8 cellular contexts compared by ENCODE assay signal in the genomic region with DNA sequence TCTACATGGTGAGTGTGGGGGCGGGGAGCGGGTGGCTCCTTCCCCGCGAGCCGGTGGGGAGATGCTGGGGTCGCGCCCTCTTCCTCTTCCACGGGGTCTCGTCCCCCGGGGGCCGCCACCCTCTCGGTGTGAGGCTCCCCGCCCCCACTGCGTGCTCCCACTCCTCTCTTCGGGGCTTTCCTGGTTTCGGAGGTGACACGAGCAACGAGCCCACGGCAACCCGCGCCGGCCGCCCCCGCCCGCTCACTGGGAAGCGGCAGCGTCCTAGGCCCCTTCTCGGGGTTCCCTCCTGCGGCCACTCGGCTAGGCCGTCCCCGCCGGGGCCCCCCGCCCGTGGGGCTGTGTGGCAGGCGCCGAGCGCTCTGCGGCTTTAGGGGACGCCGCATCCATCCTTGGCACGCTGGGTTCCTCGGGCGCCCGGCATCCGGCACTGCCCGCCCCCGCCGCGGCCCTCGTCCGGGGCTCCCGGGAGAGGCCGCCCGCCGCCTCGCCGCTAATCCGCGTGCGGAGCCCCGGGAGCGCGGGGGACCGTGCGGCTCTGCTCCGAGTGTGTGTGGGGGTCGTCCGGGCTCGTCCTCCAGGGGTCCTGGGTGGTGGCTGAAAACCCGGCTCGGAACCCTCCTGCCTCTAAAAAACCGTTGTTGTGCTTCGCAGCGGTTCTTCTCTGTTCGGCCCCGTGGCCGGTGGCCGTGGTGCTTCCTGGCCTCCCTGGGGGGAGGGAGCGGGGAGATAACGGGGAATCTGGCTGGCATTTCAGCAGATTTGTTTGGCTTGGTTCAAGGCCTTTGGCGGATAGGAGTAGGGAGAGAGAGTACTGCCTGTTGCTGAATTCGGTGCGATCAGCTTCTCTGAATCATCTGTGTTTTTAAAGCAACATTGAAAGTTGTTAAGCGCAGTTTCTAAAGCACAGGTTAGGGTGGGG. TPM values are rescaled to one million over a fixed set of nuclear protein-coding genes. Genes with fewer than 3 reads are reported as not detected.
DNase-seq lines count a peak whose midpoint lies in the region; ATAC-seq and TF ChIP-seq lines count a peak whose summit lies in the region.

No MANE protein-coding gene starts in this region.

- DNase-seq in CD4-positive, alpha-beta T cell: peak; percentile 21 to 66 (median 48)
- DNase-seq in HK-2 (ENCODE audit: unreplicated experiment): peak; percentile 50
- peak in 27 of 34 experiments; percentile 20 to 67 (median 40) for DNase-seq in T-cell
- peak; percentile 69 for DNase-seq in right atrium auricular region (ENCODE audit: low spot score)
- peak; percentile 32 to 88 (median 44) for DNase-seq in posterior cingulate gyrus
- no peak for DNase-seq in NCI-H510A (lab: John Stamatoyannopoulos, UW)

- no peaks in the 10 kb centered on the region for H3K36me3 ChIP-seq in right atrium auricular region

- peak overlapping the region; percentile 93 for H3K4me3 Mint-ChIP-seq in CD4-positive, alpha-beta T cell
- H3K4me3 Mint-ChIP-seq in T-cell: peak overlapping the region; percentile 93 to 94 (median 94)

- peak overlapping the region; percentile 85 for H3K27ac ChIP-seq in CD4-positive, alpha-beta T cell (ENCODE audit: low read depth, low read length)
- H3K27ac ChIP-seq in angular gyrus (ENCODE audit: low read depth, low read length) (peak overlapping the region; percentile 80), right atrium auricular region (peak overlapping the region; percentile 94 to 96)

- intact Hi-C loops in CD4-positive, alpha-beta T cell (cut with DNase I, micrococcal nuclease): loop anchor here (1.0 to 5.0 kb wide), 9 partner anchors 15 to 266 kb away; partner anchors contain the start of gene TTC9 (in 1 of the 2)
- intact Hi-C loops in posterior cingulate gyrus (cut with DNase I): loop anchor here (1.0 to 5.0 kb wide), 3 partner anchors 49 to 86 kb away; no protein-coding TSS in a partner anchor

- POLR2A ChIA-PET in CD4-positive, alpha-beta T cell (lab: Charles Lee): interaction anchor here (0.5 to 6.2 kb wide), 30 partner anchors 11 to 267 kb away, joined by 3 to 80 read pairs (median 8); partner anchors contain the start of genes MAP3K9 and TTC9
- POLR2A ChIA-PET in T-cell (lab: Charles Lee): interaction anchor here in 1 of 2 donors (1.0 kb wide), 1 partner anchor 309 kb away, joined by 4 read pairs; no protein-coding TSS in a partner anchor

- no peaks in the 10 kb centered on the region for H3K27me3 ChIP-seq in CD4-positive, alpha-beta T cell (ENCODE audit: control insufficient read depth, insufficient read depth, low read length)
- no peaks in the 10 kb centered on the region for H3K27me3 ChIP-seq in right atrium auricular region

- peaks cover 79% of the 10 kb centered on the region for H3K4me1 Mint-ChIP-seq in CD4-positive, alpha-beta T cell (ENCODE audit: low read depth)
- H3K4me1 Mint-ChIP-seq in T-cell: peaks cover 61 to 76% (median 73%) of the 10 kb centered on the region in 3 donors

- H3K27ac Mint-ChIP-seq in CD4-positive, alpha-beta T cell: peak overlapping the region; percentile 92
- peak overlapping the region; percentile 92 to 94 for H3K27ac Mint-ChIP-seq in T-cell

- ATAC-seq in CD4-positive, alpha-beta T cell (ENCODE audit: poor library complexity): peak; percentile 13
- peak; percentile 12 for ATAC-seq in GM19463 (IDR thresholded peaks at IDR 0.05; ENCODE audit: unreplicated experiment)
- peak; percentile 28 to 53 (median 44) for ATAC-seq in T-cell (replicated peaks in 1 of 4)

- H3K9me3 Mint-ChIP-seq in CD4-positive, alpha-beta T cell: no peaks in the 10 kb centered on the region
- H3K9me3 Mint-ChIP-seq in T-cell: no peaks in the 10 kb centered on the region

- H3K4me3 ChIP-seq in right atrium auricular region: peak overlapping the region; percentile 92 to 93

- H3K4me1 ChIP-seq in right atrium auricular region: peaks cover 0 to 62% of the 10 kb centered on the region in 2 donors

- TF ChIP-seq CTCF in CD4-positive, alpha-beta T cell (IDR thresholded peaks at IDR 0.05): no peak
- TF ChIP-seq CTCF in right atrium auricular region (IDR thresholded peaks at IDR 0.05): peak in 1 of 2 donors; percentile 5

- no peaks in the 10 kb centered on the region for H3K27me3 Mint-ChIP-seq in CD4-positive, alpha-beta T cell
- no peaks in the 10 kb centered on the region for H3K27me3 Mint-ChIP-seq in T-cell

- H3K36me3 Mint-ChIP-seq in CD4-positive, alpha-beta T cell (ENCODE audit: low read depth): peaks cover 10% of the 10 kb centered on the region
- no peaks in the 10 kb centered on the region for H3K36me3 Mint-ChIP-seq in T-cell

- CTCF ChIA-PET in CD4-positive, alpha-beta T cell (lab: Charles Lee): interaction anchor here (0.5 to 7.3 kb wide), 30 partner anchors 9 to 104 kb away, joined by 3 to 147 read pairs (median 10); no protein-coding TSS in a partner anchor
- CTCF ChIA-PET in T-cell (lab: Charles Lee): interaction anchor here (0.6 to 4.5 kb wide), 19 partner anchors 11 to 102 kb away, joined by 3 to 129 read pairs (median 10); no protein-coding TSS in a partner anchor

- H3K9me3 ChIP-seq in CD4-positive, alpha-beta T cell (ENCODE audit: control insufficient read depth, low read length): no peaks in the 10 kb centered on the region
- H3K9me3 ChIP-seq in right atrium auricular region: no peaks in the 10 kb centered on the region

RNA-seq across cellular contexts. Expression of gene PCNX1, which starts 1.0 kb away (rescaled TPM):
- total RNA-seq in CD4-positive, alpha-beta T cell: 10 to 100 TPM; 87.1 to 87.6 TPM
- total RNA-seq in T-cell (100 to 1,000 TPM in 2 of 5 donors, 10 to 100 TPM in 3; 80.8 to 140 (median 86.3) TPM), right atrium auricular region (10 to 100 TPM; 36.4 to 39.2 TPM)
